In the genomic region with DNA sequence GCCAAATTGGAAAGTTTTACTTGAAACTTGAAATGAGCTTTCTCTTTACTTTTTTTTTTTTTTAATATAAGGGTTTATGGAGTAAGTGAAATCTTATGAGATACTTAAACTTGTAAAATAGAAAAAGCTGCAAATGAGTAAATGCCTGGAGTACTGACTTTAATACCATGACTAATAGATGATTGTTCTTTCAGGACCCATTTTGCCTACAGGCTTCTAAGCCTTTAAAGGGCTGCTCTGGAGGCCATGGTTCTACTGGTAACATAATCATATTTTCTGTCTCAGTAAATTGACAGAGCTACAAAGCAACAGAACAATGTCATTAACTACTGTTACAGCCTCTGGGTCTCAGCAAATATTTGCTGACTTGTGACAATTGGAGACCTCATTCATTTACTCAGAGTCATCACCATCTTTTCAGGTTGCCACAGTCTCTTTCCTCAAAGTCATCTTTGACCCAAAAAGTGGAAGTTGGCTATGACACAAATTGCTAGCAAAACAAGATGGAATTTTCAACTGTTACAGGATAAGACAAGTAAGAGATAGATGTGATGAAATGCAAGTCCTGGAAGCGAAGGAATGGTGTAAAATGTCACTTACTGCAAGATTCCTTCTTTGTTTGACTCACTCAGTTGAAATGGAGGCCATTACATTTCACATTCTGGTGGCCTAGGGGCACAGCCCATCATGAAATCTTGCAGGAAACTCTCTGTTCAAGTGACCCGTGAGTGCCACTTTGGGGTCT, we compare ENCODE assay signal across 17 cellular contexts.
DNase-seq lines count a peak whose midpoint lies in the region; ATAC-seq, FAIRE-seq and TF ChIP-seq lines count a peak whose summit lies in the region.
"Had no signal": no experiment of that assay in that cellular context is flagged by ENCODE, and none has a peak within 500 bp of the region (broad histone marks: within the 10 kb centered on the region; RNA-seq: fewer than 3 reads in every experiment).

No MANE protein-coding gene starts in this region.

- intact Hi-C loops in K562 (cut with micrococcal nuclease), result no loop called here
- intact Hi-C loops in colonic mucosa (cut with DNase I), result no loop called here

- peaks cover 0 to 7% (median 5%) of the 10 kb centered on the region in 5 donors for H3K27me3 Mint-ChIP-seq in naive thymus-derived CD8-positive, alpha-beta T cell

- TF ChIP-seq RAD21 in K562 (CRISPR knock-in tag; conservative IDR thresholded peaks at IDR 0.05 in 1 of 2, IDR thresholded peaks at IDR 0.05 in 1 of 2), result no peak

- no peak overlapping the region for H3K4me2 ChIP-seq in K562 (ENCODE audit: insufficient read depth, low read length)

- H3K36me3 ChIP-seq in BJ (ENCODE audit: control insufficient read depth, insufficient read depth, low read length), result no peaks in the 10 kb centered on the region
- no peaks in the 10 kb centered on the region for H3K36me3 ChIP-seq in K562 (ENCODE audit: control insufficient read depth, insufficient read depth, low read length)
- H3K36me3 ChIP-seq in colonic mucosa, result no peaks in the 10 kb centered on the region
- H3K36me3 ChIP-seq: Peyer's patch, tibial artery had no signal

- no peak overlapping the region for H3K27ac Mint-ChIP-seq in naive thymus-derived CD8-positive, alpha-beta T cell

- DNase-seq in BJ (ENCODE audit: low read depth) (peak; percentile 26), HPDE6-E6E7 (ENCODE audit: extremely low spot score) (peak; percentile 22), K562 (ENCODE audit: extremely low read depth in 1 of 4, low spot score in 3 of 4) (no peak), foreskin melanocyte (peak; percentile 16), colonic mucosa (no peak), SKM-1 (lab: John Stamatoyannopoulos, UW; ENCODE audit: unreplicated experiment) (no peak)
- DNase-seq in naive thymus-derived CD8-positive, alpha-beta T cell, result no peak
- DNase-seq: activated CD4-positive, alpha-beta T cell treated with anti-CD3 and anti-CD28 coated beads for 48 hours; NCI-H1694; NCI-H524 treated with DMSO at 0.1 percent for 48 hours; Peyer's patch; stimulated activated CD4-positive, alpha-beta T cell treated with anti-CD3 and anti-CD28 coated beads, Interleukin-2, amount 100 ng/mL, for 24 hours; stimulated activated CD8-positive, alpha-beta memory T cell treated with anti-CD3 and anti-CD28 coated beads, Interleukin-4, amount 100 ng/mL, for 48 hours; T-helper 2 cell; tibial artery had no signal

- no peak for TF ChIP-seq CTCF in BJ (IDR thresholded peaks at IDR 0.05; ENCODE audit: insufficient read depth, low read depth, low read length)
- no peak for TF ChIP-seq CTCF in K562 (IDR thresholded peaks at IDR 0.05 in 2 of 3, conservative IDR thresholded peaks at IDR 0.05 in 1 of 3; ENCODE audit: insufficient read depth in 2 of 3, low read depth in 1 of 3, low read length in 3 of 3)
- TF ChIP-seq CTCF in colonic mucosa (IDR thresholded peaks at IDR 0.05), result no peak

- no peak overlapping the region for H3K9ac ChIP-seq in K562 (ENCODE audit: insufficient read depth in 1 of 2, low read depth in 2 of 2, low read length in 2 of 2)
- H3K9ac ChIP-seq in colonic mucosa (ENCODE audit: low read depth in 2 of 2, low read length in 2 of 2), result no peak overlapping the region

- CTCF ChIA-PET in BJ (lab: Yijun Ruan, JAX) (interaction anchor here (1.4 kb wide), 1 partner anchor 217 kb away, joined by 3 read pairs; a partner anchor contains a TSS), K562 (lab: Yijun Ruan, JAX; ENCODE audit: low intra/inter-chr PET ratio) (no interaction called here)

- TF ChIP-seq POLR2A in K562 (conservative IDR thresholded peaks at IDR 0.05), result no peak

- in situ Hi-C loops in K562 (cut with MboI), result loop anchor here (10.0 to 25.0 kb wide), 2 partner anchors 127 to 949 kb away; no protein-coding TSS in a partner anchor

- no peaks in the 10 kb centered on the region for H4K20me1 ChIP-seq in K562 (replicated peaks; ENCODE audit: control insufficient read depth, insufficient read depth, low read length)

- H3K27me3 ChIP-seq in BJ (ENCODE audit: control insufficient read depth, insufficient read depth, low read length) (no peaks in the 10 kb centered on the region), K562 (ENCODE audit: control insufficient read depth in 2 of 2, insufficient read depth in 2 of 2, low read length in 2 of 2) (no peaks in the 10 kb centered on the region), colonic mucosa (no peaks in the 10 kb centered on the region)
- H3K27me3 ChIP-seq: Peyer's patch, tibial artery had no signal

- no peaks in the 10 kb centered on the region for H3K9me3 ChIP-seq in K562 (replicated peaks; ENCODE audit: control insufficient read depth, insufficient read depth, low read depth, low read length)
- no peaks in the 10 kb centered on the region for H3K9me3 ChIP-seq in colonic mucosa
- H3K9me3 ChIP-seq: Peyer's patch, tibial artery had no signal

- H3K79me2 ChIP-seq in K562 (ENCODE audit: control insufficient read depth, insufficient read depth, low read length), result no peaks in the 10 kb centered on the region

- H3K9me1 ChIP-seq in K562 (ENCODE audit: control insufficient read depth, insufficient read depth, low read length), result no peaks in the 10 kb centered on the region

- no peak for TF ChIP-seq EP300 in K562 (IDR thresholded peaks at IDR 0.05; ENCODE audit: low read length)

- POLR2A ChIA-PET in BJ (lab: Charles Lee), result no interaction called here
- POLR2A ChIA-PET in K562 (lab: Yijun Ruan, JAX), result no interaction called here
- POLR2A ChIA-PET in naive thymus-derived CD8-positive, alpha-beta T cell (lab: Charles Lee), result no interaction called here

- H3K4me3 Mint-ChIP-seq in naive thymus-derived CD8-positive, alpha-beta T cell, result no peak overlapping the region

- no peaks in the 10 kb centered on the region for H3K36me3 Mint-ChIP-seq in naive thymus-derived CD8-positive, alpha-beta T cell

- H3K4me1 ChIP-seq in K562 (replicated peaks in 1 of 2; ENCODE audit: control insufficient read depth in 2 of 2, insufficient read depth in 2 of 2, low read length in 2 of 2) (peaks cover 0 to 4% of the 10 kb centered on the region in 2 experiments; a peak in 2 of 5 replicates), colonic mucosa (peaks cover 2% of the 10 kb centered on the region)
- H3K4me1 ChIP-seq: Peyer's patch had no signal

- FAIRE-seq in K562 (lab: Jason Lieb, UNC), result no peak
- FAIRE-seq: GM12891 had no signal

- H3K9me3 Mint-ChIP-seq in naive thymus-derived CD8-positive, alpha-beta T cell, result no peaks in the 10 kb centered on the region

- peak overlapping the region; percentile 38; the same call in 1 of the 2 replicates for H2AFZ ChIP-seq in K562 (ENCODE audit: low read depth, low read length)

- H3K4me1 Mint-ChIP-seq in naive thymus-derived CD8-positive, alpha-beta T cell, result no peaks in the 10 kb centered on the region

- H3K27ac ChIP-seq in K562 (ENCODE audit: extremely low read depth, low read depth, low read length), result no peak overlapping the region
- H3K27ac ChIP-seq in colonic mucosa, result no peak overlapping the region
- H3K27ac ChIP-seq: Peyer's patch, tibial artery had no signal

- BruUV-seq in K562 (replicated peaks; lab: Mats Ljungman, UMichigan), result no TSS peak

- H3K4me3 ChIP-seq in BJ (ENCODE audit: low read depth, low read length), result no peak overlapping the region
- H3K4me3 ChIP-seq in K562, result no peak overlapping the region
- H3K4me3 ChIP-seq in colonic mucosa, result no peak overlapping the region
- H3K4me3 ChIP-seq: Peyer's patch, tibial artery had no signal

- no peak for ATAC-seq in K562
- ATAC-seq in naive thymus-derived CD8-positive, alpha-beta T cell, result no peak
- ATAC-seq in HG02938 (IDR thresholded peaks at IDR 0.05; ENCODE audit: unreplicated experiment), result no peak

- WGBS in K562 (ENCODE audit: insufficient coverage, low coverage, missing lambda C conversion rate), result 88% methylated on average over 2 of the region's 2 CpGs

TF ChIP-seq in K562, 482 proteins besides CTCF, POLR2A, EP300 and RAD21:
- TF ChIP-seq C11orf30 (IDR thresholded peaks at IDR 0.05; ENCODE audit: low read depth) (peak; percentile 45; the same call in 1 of the 2 replicates), MAFG (tag; conservative IDR thresholded peaks at IDR 0.05) (peak; percentile 40; the same call in 1 of the 2 replicates), CBFB (CRISPR knock-in tag; IDR thresholded peaks at IDR 0.05) (no peak), HMG20B (CRISPR knock-in tag; IDR thresholded peaks at IDR 0.05) (no peak), SIRT6 (IDR thresholded peaks at IDR 0.05; ENCODE audit: low read depth, low read length) (no peak), IRF2 (CRISPR knock-in tag; IDR thresholded peaks at IDR 0.05) (no peak), ZNF316 (IDR thresholded peaks at IDR 0.05) (peak; percentile 64; the same call in 1 of the 2 replicates), ZNF3 (CRISPR knock-in tag; IDR thresholded peaks at IDR 0.05) (no peak), ZNF785 (CRISPR knock-in tag; IDR thresholded peaks at IDR 0.05) (no peak), ZNF197 (CRISPR knock-in tag; IDR thresholded peaks at IDR 0.05; ENCODE audit: low read depth) (no peak)

Comparison
In these comparisons a context has a peak if more than half of its experiments do, and no peak if none do; other contexts are left out.
1. DNase-seq: peak in BJ (single experiment), HPDE6-E6E7 (single experiment) and foreskin melanocyte (single experiment); none in K562 (0 of 4), colonic mucosa (single experiment), SKM-1 (single experiment) and naive thymus-derived CD8-positive, alpha-beta T cell (0 of 10).